In genomic region chr4:153573881-153574807, GRCh38 we compare ENCODE assay signal across 8 cellular contexts.
A peak's percentile ranks its signal among the peaks of the same experiment; 100 is the strongest.
DNase-seq lines count a peak whose midpoint lies in the region; ATAC-seq and TF ChIP-seq lines count a peak whose summit lies in the region.

No MANE protein-coding gene starts in this region.

- H3K9me3 ChIP-seq in MG63, result no peaks in the 10 kb centered on the region

- no peak overlapping the region for H3K27ac ChIP-seq in coronary artery

- ATAC-seq in GM21423 (IDR thresholded peaks at IDR 0.05; ENCODE audit: unreplicated experiment), result peak; percentile 57

- peak; percentile 28 for TF ChIP-seq CTCF in coronary artery (IDR thresholded peaks at IDR 0.05)

- H3K36me3 ChIP-seq in MG63, result no peaks in the 10 kb centered on the region; the same call in 1 of the 2 replicates

- no peaks in the 10 kb centered on the region for H3K27me3 ChIP-seq in MG63

- DNase-seq in DMS114 treated with DMSO at 0.1 percent for 48 hours (lab: John Stamatoyannopoulos, UW; ENCODE audit: unreplicated experiment), result peak; percentile 25
- peak; percentile 64 for DNase-seq in MG63
- DNase-seq in activated CD4-positive, alpha-beta T cell treated with anti-CD3 and anti-CD28 coated beads for 1 hour, result peak; percentile 46
- DNase-seq in coronary artery (ENCODE audit: low spot score), result no peak
- peak; percentile 75 for DNase-seq in midbrain (lab: John Stamatoyannopoulos, UW)
- peak; percentile 58 for DNase-seq in stimulated activated CD8-positive, alpha-beta memory T cell treated with anti-CD3 and anti-CD28 coated beads, Interleukin-4, amount 100 ng/mL, for 48 hours
- DNase-seq in NCI-H510A treated with DMSO at 0.1 percent for 48 hours (lab: John Stamatoyannopoulos, UW), result no peak

- H3K4me3 ChIP-seq in MG63, result no peak overlapping the region
- H3K4me3 ChIP-seq in coronary artery, result no peak overlapping the region

Comparison
In these comparisons a context has a peak if more than half of its experiments do, and no peak if none do; other contexts are left out.
1. DNase-seq: peak in DMS114 treated with DMSO at 0.1 percent for 48 hours (single experiment), MG63 (single experiment), activated CD4-positive, alpha-beta T cell treated with anti-CD3 and anti-CD28 coated beads for 1 hour (single experiment), midbrain (single experiment) and stimulated activated CD8-positive, alpha-beta memory T cell treated with anti-CD3 and anti-CD28 coated beads, Interleukin-4, amount 100 ng/mL, for 48 hours (single experiment); none in coronary artery (single experiment) and NCI-H510A treated with DMSO at 0.1 percent for 48 hours (single experiment).